In the genomic region with DNA sequence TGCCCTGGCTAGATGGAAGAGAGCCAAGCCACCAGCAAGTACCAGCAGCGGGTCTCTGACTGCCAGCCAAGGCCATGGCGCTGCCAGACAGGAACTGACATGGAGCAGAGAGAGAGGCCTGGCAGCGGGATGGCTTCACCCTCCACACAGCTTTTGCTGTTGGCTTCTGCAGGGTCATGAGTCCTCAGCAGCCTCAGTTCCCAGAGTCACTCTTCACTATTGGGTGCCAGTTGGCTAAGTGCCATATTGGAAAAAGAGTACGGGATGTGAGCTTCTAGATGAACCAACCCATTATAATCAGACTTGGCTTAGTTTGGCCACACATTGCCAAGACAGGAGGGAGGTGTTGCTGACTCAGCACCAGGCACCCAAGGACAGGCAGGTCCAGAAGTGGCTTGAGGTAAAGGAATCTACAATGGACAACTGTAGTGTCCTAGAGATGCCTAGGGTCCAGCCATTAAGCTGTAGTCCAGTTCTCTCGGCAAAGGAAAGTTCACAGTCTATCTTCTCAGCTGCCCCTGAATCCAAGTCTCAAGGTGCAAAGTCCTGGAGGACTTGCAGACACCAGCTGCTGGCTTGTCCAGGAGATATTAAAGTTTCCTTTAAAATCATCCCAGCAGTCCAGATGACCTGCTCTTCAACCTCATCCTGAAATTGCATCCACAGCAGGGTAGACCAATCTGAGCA, we compare ENCODE assay signal across 18 cellular contexts. TPM values are rescaled to one million over a fixed set of nuclear protein-coding genes. Genes with fewer than 3 reads are reported as not detected.
A peak's percentile ranks its signal among the peaks of the same experiment; 100 is the strongest.
DNase-seq lines count a peak whose midpoint lies in the region; ATAC-seq and TF ChIP-seq lines count a peak whose summit lies in the region.
"Had no signal": no experiment of that assay in that cellular context is flagged by ENCODE, and none has a peak within 500 bp of the region (broad histone marks: within the 10 kb centered on the region; RNA-seq: fewer than 3 reads in every experiment).

No MANE protein-coding gene starts in this region.

- H3K9me3 ChIP-seq in right atrium auricular region (no peaks in the 10 kb centered on the region), aorta (ENCODE audit: control insufficient read depth, low read length) (no peaks in the 10 kb centered on the region)
- no peaks in the 10 kb centered on the region for H3K9me3 ChIP-seq in CD8-positive, alpha-beta memory T cell (ENCODE audit: low read length)

- CTCF ChIA-PET in CD8-positive, alpha-beta memory T cell (lab: Charles Lee) = interaction anchor here (2.1 kb wide), 1 partner anchor 9 kb away, joined by 6 read pairs; no protein-coding TSS in a partner anchor

- H3K4me1 ChIP-seq in right atrium auricular region = peaks cover 0 to 22% of the 10 kb centered on the region in 2 donors
- peaks cover 2 to 7% of the 10 kb centered on the region in 2 donors for H3K4me1 ChIP-seq in aorta (ENCODE audit: control insufficient read depth in 1 of 2, insufficient read depth in 2 of 2, low read length in 2 of 2)
- H3K4me1 ChIP-seq in CD8-positive, alpha-beta memory T cell (ENCODE audit: insufficient read depth, low read length) = peaks cover 7% of the 10 kb centered on the region

- H3K27me3 Mint-ChIP-seq in CD8-positive, alpha-beta memory T cell = peaks cover 8 to 9% of the 10 kb centered on the region in 2 donors

- H3K9me3 Mint-ChIP-seq in CD8-positive, alpha-beta memory T cell = no peaks in the 10 kb centered on the region
- H3K9me3 Mint-ChIP-seq: natural killer cell had no signal

- H3K4me3 Mint-ChIP-seq in CD8-positive, alpha-beta memory T cell = peak overlapping the region in 1 of 7 donors; percentile 65
- H3K4me3 Mint-ChIP-seq: natural killer cell, WTC11 had no signal

- H3K27ac ChIP-seq in right atrium auricular region (no peak overlapping the region), aorta (ENCODE audit: low read depth in 1 of 2, low read length in 2 of 2) (no peak overlapping the region)
- no peak overlapping the region for H3K27ac ChIP-seq in CD8-positive, alpha-beta memory T cell (ENCODE audit: low read depth, low read length)

- WGBS in aorta, 2 donors = 7 to 10% methylated on average over 5 of the region's 5 CpGs

- DNase-seq in Right ventricle myocardium superior (peak; percentile 49), right atrium auricular region (ENCODE audit: low spot score) (no peak), anterior cingulate cortex (lab: John Stamatoyannopoulos, UW) (peak in 48 of 58 donors; percentile 3 to 82 (median 46)), midbrain (lab: John Stamatoyannopoulos, UW) (peak; percentile 46), aorta (peak; percentile 77 to 79), NCI-H510A (lab: John Stamatoyannopoulos, UW) (no peak)
- no peak for DNase-seq in CD8-positive, alpha-beta memory T cell
- DNase-seq: ACHN; activated CD8-positive, alpha-beta memory T cell treated with anti-CD3 and anti-CD28 coated beads, Interleukin-2, amount 50 U/mL, for 48 hours; DMS53; natural killer cell; NCI-H1436; NCI-H774 had no signal

- TF ChIP-seq CTCF in right atrium auricular region (IDR thresholded peaks at IDR 0.05) = no peak

- H3K27me3 ChIP-seq in right atrium auricular region = no peaks in the 10 kb centered on the region
- H3K27me3 ChIP-seq in aorta (ENCODE audit: control insufficient read depth in 1 of 2, insufficient read depth in 2 of 2, low read length in 1 of 2) = no peaks in the 10 kb centered on the region
- H3K27me3 ChIP-seq in CD8-positive, alpha-beta memory T cell (ENCODE audit: insufficient read depth, low read length, poor library complexity, severe bottlenecking) = no peaks in the 10 kb centered on the region

- no peaks in the 10 kb centered on the region for H3K36me3 ChIP-seq in right atrium auricular region
- no peaks in the 10 kb centered on the region for H3K36me3 ChIP-seq in aorta (ENCODE audit: control insufficient read depth in 1 of 2, insufficient read depth in 2 of 2, low read length in 1 of 2)
- H3K36me3 ChIP-seq in CD8-positive, alpha-beta memory T cell (ENCODE audit: insufficient read depth, low read length) = no peaks in the 10 kb centered on the region

- no peaks in the 10 kb centered on the region for H3K36me3 Mint-ChIP-seq in CD8-positive, alpha-beta memory T cell
- H3K36me3 Mint-ChIP-seq: natural killer cell, WTC11 had no signal

- ATAC-seq in Right ventricle myocardium superior (ENCODE audit: poor library complexity) (no peak), aorta (ENCODE audit: low FRiP score) (peak; percentile 39), GM19397 (IDR thresholded peaks at IDR 0.05; ENCODE audit: unreplicated experiment) (no peak)
- ATAC-seq: natural killer cell, WTC11 had no signal

- no peak overlapping the region for H3K27ac Mint-ChIP-seq in CD8-positive, alpha-beta memory T cell
- H3K27ac Mint-ChIP-seq: natural killer cell, WTC11 had no signal

- intact Hi-C loops in Right ventricle myocardium superior (cut with DNase I) (loop anchor here (5.0 kb wide), 1 partner anchor 112 kb away; no protein-coding TSS in a partner anchor), aorta (cut with DNase I) (loop anchor here (2.0 to 5.0 kb wide), 2 partner anchors 121 to 122 kb away; a partner anchor contains a TSS)

- H3K4me1 Mint-ChIP-seq in CD8-positive, alpha-beta memory T cell = peaks cover 10 to 20% (median 13%) of the 10 kb centered on the region in 3 donors

- no peak overlapping the region for H3K4me3 ChIP-seq in right atrium auricular region
- H3K4me3 ChIP-seq in aorta (ENCODE audit: low read length in 2 of 2) = no peak overlapping the region
- no peak overlapping the region for H3K4me3 ChIP-seq in CD8-positive, alpha-beta memory T cell (ENCODE audit: low read length)

- POLR2A ChIA-PET in CD8-positive, alpha-beta memory T cell (lab: Charles Lee) = no interaction called here

RNA-seq across cellular contexts. Expression of a gene that starts 40.7 kb away (rescaled TPM):
- total RNA-seq in Right ventricle myocardium superior (0.27 TPM), right atrium auricular region (1 to 10 TPM in 1 of 2 donors, under 1 TPM in 1; 0.11 to 1.6 TPM), aorta (1 to 10 TPM in 1 of 2 donors, under 1 TPM in 1; 0.45 to 1.2 TPM)
- polyA plus RNA-seq in aorta = under 1 TPM; 0.05 to 0.63 TPM
- 1 to 10 TPM; 1.5 to 2.3 TPM for total RNA-seq in CD8-positive, alpha-beta memory T cell
- not detected for polyA plus RNA-seq in CD8-positive, alpha-beta memory T cell
- total RNA-seq: frontal cortex, H1, kidney epithelial cell had no signal
- polyA plus RNA-seq: H1 had no signal

Comparison
In these comparisons a context has a peak if more than half of its experiments do, and no peak if none do; other contexts are left out.
1. DNase-seq: peak in Right ventricle myocardium superior (single experiment), anterior cingulate cortex (48 of 58), midbrain (single experiment) and aorta (2 of 2); none in right atrium auricular region (single experiment), CD8-positive, alpha-beta memory T cell (0 of 5) and NCI-H510A (single experiment).